8 cellular contexts compared by ENCODE assay signal in the genomic region with DNA sequence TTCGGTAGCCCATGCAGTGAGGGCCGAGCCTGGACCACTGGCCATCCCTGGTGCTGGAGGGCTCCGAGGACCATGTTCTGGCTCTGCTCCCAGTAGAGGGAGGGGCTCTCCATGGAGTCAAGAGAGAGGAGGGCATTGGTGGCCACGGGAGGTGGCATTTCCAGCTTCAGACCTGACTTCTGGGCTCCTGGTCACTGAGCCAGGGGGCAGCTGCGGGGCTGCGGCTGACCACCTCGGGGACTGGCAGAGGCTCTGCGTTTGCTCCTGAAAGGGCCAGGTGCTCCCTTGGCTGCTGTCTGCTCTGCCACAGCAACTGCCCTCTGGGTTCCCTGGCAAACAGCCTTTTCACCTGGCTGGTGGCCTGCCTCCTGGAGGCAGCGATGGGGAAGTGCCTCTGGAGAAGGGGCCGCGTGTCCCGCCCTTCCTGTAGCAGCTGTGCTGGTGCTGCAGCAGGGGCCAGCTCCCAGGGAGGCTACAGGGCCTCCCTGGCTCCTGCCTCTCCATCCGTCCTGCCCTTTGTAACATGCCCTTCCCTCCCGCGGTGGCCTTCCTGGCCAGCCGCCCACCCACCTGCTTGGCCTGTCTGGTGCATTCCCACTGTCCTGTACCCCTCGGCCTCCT.
A peak's percentile ranks its signal among the peaks of the same experiment; 100 is the strongest.
DNase-seq lines count a peak whose midpoint lies in the region; ATAC-seq and TF ChIP-seq lines count a peak whose summit lies in the region.

No MANE protein-coding gene starts in this region.

- H3K4me2 ChIP-seq in PC-3 (ENCODE audit: low read length): no peak overlapping the region

- H3K4me1 ChIP-seq in PC-3 (ENCODE audit: insufficient read depth, low read length) (no peaks in the 10 kb centered on the region), aorta (ENCODE audit: control insufficient read depth in 1 of 2, insufficient read depth in 2 of 2, low read length in 2 of 2) (no peaks in the 10 kb centered on the region)

- no peak overlapping the region for H3K9ac ChIP-seq in PC-3 (ENCODE audit: low read length)

- TF ChIP-seq CTCF in PC-3 (conservative IDR thresholded peaks at IDR 0.05; ENCODE audit: low read depth, low read length): peak; percentile 45

- no TSS peak for BruUV-seq in PC-3 (replicated peaks; lab: Mats Ljungman, UMichigan)

- peaks cover 16% of the 10 kb centered on the region for H3K27me3 ChIP-seq in PC-3 (ENCODE audit: low read length)
- no peaks in the 10 kb centered on the region for H3K27me3 ChIP-seq in aorta (ENCODE audit: control insufficient read depth in 1 of 2, insufficient read depth in 2 of 2, low read length in 1 of 2)

- no peak overlapping the region for H3K27ac ChIP-seq in PC-3 (ENCODE audit: low read length)
- H3K27ac ChIP-seq in aorta (ENCODE audit: low read depth in 1 of 2, low read length in 2 of 2): no peak overlapping the region

- peak; percentile 35; the same call in 1 of the 2 replicates for ATAC-seq in PC-3
- peak; percentile 30 for ATAC-seq in aorta (ENCODE audit: low FRiP score)
- no peak for ATAC-seq in GM21526 (IDR thresholded peaks at IDR 0.05; ENCODE audit: low FRiP score, unreplicated experiment)

- 43 to 46% methylated on average over 17 of the region's 17 CpGs for WGBS in aorta, 2 donors

- CTCF ChIA-PET in PC-3 (lab: Charles Lee): no interaction called here

- H3K79me2 ChIP-seq in PC-3 (ENCODE audit: low read length): no peaks in the 10 kb centered on the region

- intact Hi-C loops in PC-3 (cut with micrococcal nuclease) (no loop called here), aorta (cut with DNase I) (no loop called here)

- H3K9me2 ChIP-seq in PC-3 (replicated peaks; ENCODE audit: low read length): no peaks in the 10 kb centered on the region

- H3K9me3 ChIP-seq in PC-3 (ENCODE audit: low read length) (no peaks in the 10 kb centered on the region), aorta (ENCODE audit: control insufficient read depth, low read length) (no peaks in the 10 kb centered on the region)

- POLR2A ChIA-PET in PC-3 (lab: Charles Lee; ENCODE audit: unreplicated experiment): no interaction called here

- H2AFZ ChIP-seq in PC-3 (ENCODE audit: low read length): no peak overlapping the region

- H3K36me3 ChIP-seq in PC-3 (ENCODE audit: low read depth, low read length) (no peaks in the 10 kb centered on the region), aorta (ENCODE audit: control insufficient read depth in 1 of 2, insufficient read depth in 2 of 2, low read length in 1 of 2) (no peaks in the 10 kb centered on the region)

- H3K4me3 ChIP-seq in PC-3 (ENCODE audit: low read length) (no peak overlapping the region), aorta (ENCODE audit: low read length in 2 of 2) (no peak overlapping the region)

- H3F3A ChIP-seq in PC-3 (ENCODE audit: low read length, unreplicated experiment): no peaks in the 10 kb centered on the region

- DNase-seq in stimulated activated CD4-positive, alpha-beta T cell treated with anti-CD3 and anti-CD28 coated beads, Interleukin-1b, Interleukin-23, amount 100 ng/mL, for 48 hours: peak; percentile 35
- no peak for DNase-seq in stimulated activated CD4-positive, alpha-beta T cell treated with anti-CD3 and anti-CD28 coated beads, Interleukin-2, amount 100 ng/mL, for 48 hours
- DNase-seq in PC-3: peak; percentile 34
- peak; percentile 33 for DNase-seq in iPS DF 19.7 (ENCODE audit: low read depth, low spot score)
- peak in 1 of 2 donors; percentile 63 for DNase-seq in aorta
- DNase-seq in T-helper 9 cell: no peak
- DNase-seq in activated CD4-positive, alpha-beta T cell treated with anti-CD3 and anti-CD28 coated beads for 4 hours: no peak

- H4K20me1 ChIP-seq in PC-3 (ENCODE audit: low read length): no peaks in the 10 kb centered on the region

Comparison
In these comparisons a context has a peak if more than half of its experiments do, and no peak if none do; other contexts are left out.
1. DNase-seq: peak in stimulated activated CD4-positive, alpha-beta T cell treated with anti-CD3 and anti-CD28 coated beads, Interleukin-1b, Interleukin-23, amount 100 ng/mL, for 48 hours (single experiment), PC-3 (single experiment) and iPS DF 19.7 (single experiment); none in stimulated activated CD4-positive, alpha-beta T cell treated with anti-CD3 and anti-CD28 coated beads, Interleukin-2, amount 100 ng/mL, for 48 hours (0 of 2), T-helper 9 cell (single experiment) and activated CD4-positive, alpha-beta T cell treated with anti-CD3 and anti-CD28 coated beads for 4 hours (0 of 2).